In the genomic region with DNA sequence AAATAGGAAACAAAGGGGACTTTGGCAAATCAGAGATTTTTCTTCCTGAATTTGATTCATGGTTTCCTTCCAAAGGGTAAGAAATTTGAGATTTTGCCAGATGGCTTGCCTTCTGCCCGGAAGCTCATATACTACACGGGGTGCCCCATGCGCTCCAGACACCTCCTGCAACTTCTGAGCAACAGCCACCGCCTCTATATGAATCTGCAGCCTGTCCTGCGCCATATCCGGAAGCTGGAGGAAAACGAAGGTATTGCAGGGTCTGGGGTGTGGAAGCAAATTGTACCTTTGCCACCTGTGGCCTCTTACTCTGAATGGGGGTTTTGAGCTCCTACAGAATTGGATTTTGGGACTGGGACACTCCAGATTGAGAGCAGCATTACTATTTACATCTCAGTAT, we compare ENCODE assay signal across 1 cellular context.
TF ChIP-seq lines count a peak whose summit lies in the region.

No MANE protein-coding gene starts in this region.

TF ChIP-seq in GM23338, 12 proteins besides CTCF, POLR2A, EP300 and RAD21 (continued from another document):
- TF ChIP-seq, protein P1, sequence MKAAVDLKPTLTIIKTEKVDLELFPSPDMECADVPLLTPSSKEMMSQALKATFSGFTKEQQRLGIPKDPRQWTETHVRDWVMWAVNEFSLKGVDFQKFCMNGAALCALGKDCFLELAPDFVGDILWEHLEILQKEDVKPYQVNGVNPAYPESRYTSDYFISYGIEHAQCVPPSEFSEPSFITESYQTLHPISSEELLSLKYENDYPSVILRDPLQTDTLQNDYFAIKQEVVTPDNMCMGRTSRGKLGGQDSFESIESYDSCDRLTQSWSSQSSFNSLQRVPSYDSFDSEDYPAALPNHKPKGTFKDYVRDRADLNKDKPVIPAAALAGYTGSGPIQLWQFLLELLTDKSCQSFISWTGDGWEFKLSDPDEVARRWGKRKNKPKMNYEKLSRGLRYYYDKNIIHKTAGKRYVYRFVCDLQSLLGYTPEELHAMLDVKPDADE (IDR thresholded peaks at IDR 0.05) = no peak
- TF ChIP-seq EZH2 (IDR thresholded peaks at IDR 0.05; ENCODE audit: low read depth, unreplicated experiment) (no peak), EZH2phosphoT487 (IDR thresholded peaks at IDR 0.05; ENCODE audit: unreplicated experiment) (no peak), JUNB (IDR thresholded peaks at IDR 0.05; ENCODE audit: unreplicated experiment) (no peak), NANOG (IDR thresholded peaks at IDR 0.05; ENCODE audit: borderline replicate concordance) (no peak), ZNF331 (CRISPR knock-in tag; IDR thresholded peaks at IDR 0.05; ENCODE audit: low read depth) (no peak)
- TF ChIP-seq, protein P2, sequence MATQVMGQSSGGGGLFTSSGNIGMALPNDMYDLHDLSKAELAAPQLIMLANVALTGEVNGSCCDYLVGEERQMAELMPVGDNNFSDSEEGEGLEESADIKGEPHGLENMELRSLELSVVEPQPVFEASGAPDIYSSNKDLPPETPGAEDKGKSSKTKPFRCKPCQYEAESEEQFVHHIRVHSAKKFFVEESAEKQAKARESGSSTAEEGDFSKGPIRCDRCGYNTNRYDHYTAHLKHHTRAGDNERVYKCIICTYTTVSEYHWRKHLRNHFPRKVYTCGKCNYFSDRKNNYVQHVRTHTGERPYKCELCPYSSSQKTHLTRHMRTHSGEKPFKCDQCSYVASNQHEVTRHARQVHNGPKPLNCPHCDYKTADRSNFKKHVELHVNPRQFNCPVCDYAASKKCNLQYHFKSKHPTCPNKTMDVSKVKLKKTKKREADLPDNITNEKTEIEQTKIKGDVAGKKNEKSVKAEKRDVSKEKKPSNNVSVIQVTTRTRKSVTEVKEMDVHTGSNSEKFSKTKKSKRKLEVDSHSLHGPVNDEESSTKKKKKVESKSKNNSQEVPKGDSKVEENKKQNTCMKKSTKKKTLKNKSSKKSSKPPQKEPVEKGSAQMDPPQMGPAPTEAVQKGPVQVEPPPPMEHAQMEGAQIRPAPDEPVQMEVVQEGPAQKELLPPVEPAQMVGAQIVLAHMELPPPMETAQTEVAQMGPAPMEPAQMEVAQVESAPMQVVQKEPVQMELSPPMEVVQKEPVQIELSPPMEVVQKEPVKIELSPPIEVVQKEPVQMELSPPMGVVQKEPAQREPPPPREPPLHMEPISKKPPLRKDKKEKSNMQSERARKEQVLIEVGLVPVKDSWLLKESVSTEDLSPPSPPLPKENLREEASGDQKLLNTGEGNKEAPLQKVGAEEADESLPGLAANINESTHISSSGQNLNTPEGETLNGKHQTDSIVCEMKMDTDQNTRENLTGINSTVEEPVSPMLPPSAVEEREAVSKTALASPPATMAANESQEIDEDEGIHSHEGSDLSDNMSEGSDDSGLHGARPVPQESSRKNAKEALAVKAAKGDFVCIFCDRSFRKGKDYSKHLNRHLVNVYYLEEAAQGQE (IDR thresholded peaks at IDR 0.05; ENCODE audit: unreplicated experiment) = no peak
